ENCODE assay signal across 9 cellular contexts in genomic region chr15:69749797-69750196, GRCh38.
DNase-seq lines count a peak whose midpoint lies in the region; ATAC-seq and TF ChIP-seq lines count a peak whose summit lies in the region.
"Had no signal": no experiment of that assay in that cellular context is flagged by ENCODE, and none has a peak within 500 bp of the region (broad histone marks: within the 10 kb centered on the region; RNA-seq: fewer than 3 reads in every experiment).

No MANE protein-coding gene starts in this region.

- 68% methylated on average over 2 of the region's 2 CpGs for WGBS in right lobe of liver (ENCODE audit: insufficient coverage, low coverage, low lambda C conversion rate, missing lambda C conversion rate)

- H3K4me3 ChIP-seq in HCT116 (replicated peaks in 1 of 2; ENCODE audit: low read depth in 1 of 2, low read length in 2 of 2) (no peak overlapping the region), right lobe of liver (no peak overlapping the region)
- H3K4me3 ChIP-seq: body of pancreas had no signal

- DNase-seq in NCI-H82 (lab: John Stamatoyannopoulos, UW) (peak; percentile 31), NCI-H82 treated with DMSO at 0.1 percent for 48 hours (lab: John Stamatoyannopoulos, UW; ENCODE audit: unreplicated experiment) (no peak), HCT116 (ENCODE audit: low read depth, low spot score) (peak; percentile 13), T-cell (no peak), right lobe of liver (no peak), C1 segment of cervical spinal cord (lab: John Stamatoyannopoulos, UW) (no peak), COLO829 (ENCODE audit: low spot score) (no peak)
- DNase-seq: body of pancreas had no signal

- H3K4me1 ChIP-seq in HCT116 (ENCODE audit: control insufficient read depth in 1 of 2, insufficient read depth in 2 of 2, low read length in 2 of 2): no peaks in the 10 kb centered on the region
- H3K4me1 ChIP-seq in right lobe of liver: no peaks in the 10 kb centered on the region

- H3K4me3 Mint-ChIP-seq in T-cell: no peak overlapping the region

- RAD21 ChIA-PET in HCT116 (lab: Charles Lee; ENCODE audit: low non-redundant PET in 1 of 2, low total read pairs in 2 of 2, uncharacterized antibody in 2 of 2, unreplicated experiment in 2 of 2): no interaction called here

- H3K27me3 ChIP-seq in HCT116 (ENCODE audit: insufficient read depth, low read length) (no peaks in the 10 kb centered on the region), right lobe of liver (no peaks in the 10 kb centered on the region)
- H3K27me3 ChIP-seq: body of pancreas had no signal

- H3K27ac ChIP-seq in HCT116 (ENCODE audit: low read depth, low read length): no peak overlapping the region
- no peak overlapping the region for H3K27ac ChIP-seq in right lobe of liver
- H3K27ac ChIP-seq: body of pancreas had no signal

- H3K9ac ChIP-seq in HCT116 (ENCODE audit: low read length): no peak overlapping the region

- no peak overlapping the region for H2AFZ ChIP-seq in HCT116 (ENCODE audit: low read depth, low read length, poor library complexity, severe bottlenecking)

- H3K36me3 Mint-ChIP-seq in T-cell: peaks cover 14% of the 10 kb centered on the region

- H3K36me3 ChIP-seq in HCT116 (ENCODE audit: control insufficient read depth in 1 of 2, insufficient read depth in 2 of 2, low read length in 2 of 2) (no peaks in the 10 kb centered on the region), right lobe of liver (no peaks in the 10 kb centered on the region)

- no peaks in the 10 kb centered on the region for H4K20me1 ChIP-seq in HCT116 (ENCODE audit: insufficient read depth)

- H3K27ac Mint-ChIP-seq in T-cell: no peak overlapping the region

- ATAC-seq in HCT116 (peak; percentile 86), T-cell (replicated peaks in 1 of 4) (peak; percentile 35 to 63 (median 52)), right lobe of liver (peak; percentile 35 to 65 (median 42)), HG02798 (IDR thresholded peaks at IDR 0.05; ENCODE audit: poor library complexity, unreplicated experiment) (no peak)
- ATAC-seq: body of pancreas had no signal

- peaks cover 52 to 61% (median 59%) of the 10 kb centered on the region in 3 donors for H3K4me1 Mint-ChIP-seq in T-cell

- TF ChIP-seq RAD21 in HCT116 (IDR thresholded peaks at IDR 0.05; ENCODE audit: low read depth): peak; percentile 51; the same call in 1 of the 2 replicates

- CTCF ChIA-PET in HCT116 (lab: Charles Lee) (interaction anchor here (1.2 to 1.9 kb wide), 6 partner anchors 10 to 738 kb away, joined by 3 to 6 read pairs (median 4); no protein-coding TSS in a partner anchor), T-cell (lab: Charles Lee) (interaction anchor here in 1 of 2 donors (0.6 kb wide), 2 partner anchors 108 to 759 kb away, joined by 5 read pairs; no protein-coding TSS in a partner anchor)

- peak; percentile 27 to 50 (median 41); a peak in 4 of 6 replicates for TF ChIP-seq CTCF in HCT116 (IDR thresholded peaks at IDR 0.05 in 2 of 3, conservative IDR thresholded peaks at IDR 0.05 in 1 of 3; ENCODE audit: borderline replicate concordance in 1 of 3, insufficient read depth in 1 of 3, low read depth in 2 of 3, low read length in 2 of 3)
- peak in 3 of 4 donors; percentile 19 to 26 (median 25) for TF ChIP-seq CTCF in right lobe of liver (IDR thresholded peaks at IDR 0.05)

- POLR2A ChIA-PET in HCT116 (lab: Charles Lee): interaction anchor here (1.1 kb wide), 1 partner anchor 10 kb away, joined by 3 read pairs; no protein-coding TSS in a partner anchor
- POLR2A ChIA-PET in T-cell (lab: Charles Lee): no interaction called here

- H3K9me2 ChIP-seq in HCT116 (ENCODE audit: insufficient read depth): no peaks in the 10 kb centered on the region

- intact Hi-C loops in HCT116 (cut with micrococcal nuclease): no loop called here
- intact Hi-C loops in right lobe of liver (cut with DNase I): no loop called here

- H3K9me3 ChIP-seq in HCT116 (ENCODE audit: control insufficient read depth in 1 of 2, insufficient read depth in 1 of 2, low read depth in 1 of 2, low read length in 2 of 2): peaks cover 3 to 6% of the 10 kb centered on the region in 2 experiments; a peak in 1 of 4 replicates
- no peaks in the 10 kb centered on the region for H3K9me3 ChIP-seq in right lobe of liver
- H3K9me3 ChIP-seq: body of pancreas had no signal

- H3K27me3 Mint-ChIP-seq in T-cell: peaks cover 15 to 18% of the 10 kb centered on the region in 2 donors

- no TSS peak for BruUV-seq in HCT116 (replicated peaks; lab: Mats Ljungman, UMichigan)

- no peaks in the 10 kb centered on the region for H3K79me2 ChIP-seq in HCT116 (ENCODE audit: insufficient read depth, low read length)

- H3K4me2 ChIP-seq in HCT116 (ENCODE audit: low read length): no peak overlapping the region

- peaks cover 5 to 15% (median 8%) of the 10 kb centered on the region in 3 donors for H3K9me3 Mint-ChIP-seq in T-cell

- no peak for TF ChIP-seq POLR2A in HCT116 (IDR thresholded peaks at IDR 0.05; ENCODE audit: borderline replicate concordance, extremely low read depth, insufficient read depth, insufficient read length)
- no peak for TF ChIP-seq POLR2A in right lobe of liver (IDR thresholded peaks at IDR 0.05)

TF ChIP-seq in HCT116, 20 proteins besides CTCF, POLR2A, EP300 and RAD21:
- TF ChIP-seq JUND (IDR thresholded peaks at IDR 0.05) (no peak), POLR2AphosphoS5 (IDR thresholded peaks at IDR 0.05; ENCODE audit: low read depth, low read length) (no peak), SIN3A (IDR thresholded peaks at IDR 0.05; ENCODE audit: low read depth) (no peak), ELF1 (IDR thresholded peaks at IDR 0.05; ENCODE audit: borderline replicate concordance, low read depth) (no peak), SP1 (IDR thresholded peaks at IDR 0.05; ENCODE audit: low read depth) (no peak), ZBTB33 (IDR thresholded peaks at IDR 0.05; ENCODE audit: extremely low read depth, insufficient replicate concordance, low read length) (no peak), YY1 (IDR thresholded peaks at IDR 0.05; ENCODE audit: extremely low read depth, insufficient replicate concordance, low read depth, low read length) (no peak), ATF3 (IDR thresholded peaks at IDR 0.05) (no peak)

Comparison
In these comparisons a context has a peak if more than half of its experiments do, and no peak if none do; other contexts are left out.
1. DNase-seq: peak in NCI-H82 (single experiment) and HCT116 (single experiment); none in NCI-H82 treated with DMSO at 0.1 percent for 48 hours (single experiment), T-cell (0 of 34), right lobe of liver (0 of 3), C1 segment of cervical spinal cord (0 of 14) and COLO829 (single experiment).